ENCODE assay signal across 11 cellular contexts in the genomic region with DNA sequence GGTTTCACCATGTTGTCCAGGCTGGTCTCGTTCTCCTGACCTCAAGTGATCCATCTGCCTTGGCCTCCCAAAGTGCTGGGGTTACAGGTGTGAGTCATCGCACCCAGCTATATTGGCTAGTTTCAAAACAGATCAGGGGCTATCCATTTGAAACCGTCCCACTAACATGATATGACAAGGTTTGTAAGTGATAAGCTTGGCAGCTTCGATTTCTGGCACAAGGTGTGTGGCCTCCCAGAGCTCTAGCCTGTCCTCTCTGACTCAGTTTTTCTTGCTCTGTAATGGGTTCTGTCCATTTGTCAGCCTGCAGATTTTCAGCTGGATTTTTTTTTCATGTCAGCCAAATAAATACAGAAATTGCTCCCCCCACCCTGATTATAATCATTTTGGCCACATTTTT. TPM values are rescaled to one million over a fixed set of nuclear protein-coding genes. Genes with fewer than 3 reads are reported as not detected.
DNase-seq lines count a peak whose midpoint lies in the region; ATAC-seq, FAIRE-seq and TF ChIP-seq lines count a peak whose summit lies in the region.
"Had no signal": no experiment of that assay in that cellular context is flagged by ENCODE, and none has a peak within 500 bp of the region (broad histone marks: within the 10 kb centered on the region; RNA-seq: fewer than 3 reads in every experiment).

No MANE protein-coding gene starts in this region.

- no peak overlapping the region for H3K27ac ChIP-seq in GM23338 (ENCODE audit: low read depth)
- H3K27ac ChIP-seq: HL-60 had no signal

- H3K27me3 Mint-ChIP-seq in activated CD8-positive, alpha-beta T cell treated with anti-CD3 and anti-CD28 coated beads, Interleukin-2, amount 10 ng/mL, durations not matched to agents 7 days and 5 days (ENCODE audit: low read depth), result no peaks in the 10 kb centered on the region
- H3K27me3 Mint-ChIP-seq in GM23338 (ENCODE audit: insufficient read depth, low read depth, poor library complexity) (no peaks in the 10 kb centered on the region), nephron progenitor cell (ENCODE audit: low read depth, poor library complexity) (peaks cover 32% of the 10 kb centered on the region)
- H3K27me3 Mint-ChIP-seq: stimulated activated naive B cell treated with anti-CD40 and anti-IgM and Interleukin-4, amounts not matched to agents 10 μg/mL and 1 μg/mL and 100 μg/mL, for 72 hours had no signal

- H3K36me3 Mint-ChIP-seq in activated CD8-positive, alpha-beta T cell treated with anti-CD3 and anti-CD28 coated beads, Interleukin-2, amount 10 ng/mL, durations not matched to agents 7 days and 5 days (ENCODE audit: low read depth), result no peaks in the 10 kb centered on the region
- no peaks in the 10 kb centered on the region for H3K36me3 Mint-ChIP-seq in GM23338 (ENCODE audit: low read depth)
- H3K36me3 Mint-ChIP-seq in nephron progenitor cell (ENCODE audit: low read depth), result no peaks in the 10 kb centered on the region
- H3K36me3 Mint-ChIP-seq: stimulated activated naive B cell treated with anti-CD40 and anti-IgM and Interleukin-4, amounts not matched to agents 10 μg/mL and 1 μg/mL and 100 μg/mL, for 72 hours had no signal

- peak; percentile 65 for ATAC-seq in HG03060 (IDR thresholded peaks at IDR 0.05; ENCODE audit: low read depth, unreplicated experiment)
- no peak for ATAC-seq in activated CD8-positive, alpha-beta T cell treated with anti-CD3 and anti-CD28 coated beads, Interleukin-2, amount 10 ng/mL, durations not matched to agents 7 days and 5 days
- ATAC-seq in GM23338, result no peak

- DNase-seq in GM12892 (ENCODE audit: insufficient read length) (no peak), GM19239 (ENCODE audit: insufficient read length, low spot score) (no peak), GM23338 (ENCODE audit: low spot score) (no peak), cortex of kidney (lab: John Stamatoyannopoulos, UW) (no peak), nephron progenitor cell (no peak), medulla oblongata (ENCODE audit: extremely low spot score) (no peak)
- DNase-seq in activated CD8-positive, alpha-beta T cell treated with anti-CD3 and anti-CD28 coated beads, Interleukin-2, amount 10 ng/mL, durations not matched to agents 7 days and 5 days, result no peak
- DNase-seq: stimulated activated naive B cell treated with anti-CD40 and anti-IgM and Interleukin-4, amounts not matched to agents 10 μg/mL and 1 μg/mL and 100 μg/mL, for 72 hours had no signal

- no peaks in the 10 kb centered on the region for H3K9me3 Mint-ChIP-seq in activated CD8-positive, alpha-beta T cell treated with anti-CD3 and anti-CD28 coated beads, Interleukin-2, amount 10 ng/mL, durations not matched to agents 7 days and 5 days (ENCODE audit: insufficient read depth)
- H3K9me3 Mint-ChIP-seq in GM23338, result no peaks in the 10 kb centered on the region
- H3K9me3 Mint-ChIP-seq in nephron progenitor cell, result peaks cover 4% of the 10 kb centered on the region

- H4K20me1 ChIP-seq in GM23338 (replicated peaks; ENCODE audit: insufficient read depth), result no peaks in the 10 kb centered on the region

- no peak overlapping the region for H3K4me3 Mint-ChIP-seq in activated CD8-positive, alpha-beta T cell treated with anti-CD3 and anti-CD28 coated beads, Interleukin-2, amount 10 ng/mL, durations not matched to agents 7 days and 5 days
- H3K4me3 Mint-ChIP-seq in GM23338, result no peak overlapping the region
- H3K4me3 Mint-ChIP-seq in nephron progenitor cell, result no peak overlapping the region
- H3K4me3 Mint-ChIP-seq: stimulated activated naive B cell treated with anti-CD40 and anti-IgM and Interleukin-4, amounts not matched to agents 10 μg/mL and 1 μg/mL and 100 μg/mL, for 72 hours had no signal

- H3K27me3 ChIP-seq in GM23338 (ENCODE audit: insufficient read depth), result no peaks in the 10 kb centered on the region

- H3K4me1 Mint-ChIP-seq in activated CD8-positive, alpha-beta T cell treated with anti-CD3 and anti-CD28 coated beads, Interleukin-2, amount 10 ng/mL, durations not matched to agents 7 days and 5 days (ENCODE audit: low read depth), result peaks cover 29% of the 10 kb centered on the region
- H3K4me1 Mint-ChIP-seq in GM23338 (peaks cover 8% of the 10 kb centered on the region), nephron progenitor cell (no peaks in the 10 kb centered on the region)

- H3K79me2 ChIP-seq in GM23338 (replicated peaks; ENCODE audit: insufficient read depth), result no peaks in the 10 kb centered on the region

- POLR2A ChIA-PET in activated CD8-positive, alpha-beta T cell treated with anti-CD3 and anti-CD28 coated beads, Interleukin-2, amount 10 ng/mL, durations not matched to agents 7 days and 5 days (lab: Charles Lee), result interaction anchor here (0.6 to 1.8 kb wide), 4 partner anchors 31 to 97 kb away, joined by 4 to 6 read pairs (median 4); partner anchors contain the start of gene CNEP1R1

- CTCF ChIA-PET in activated CD8-positive, alpha-beta T cell treated with anti-CD3 and anti-CD28 coated beads, Interleukin-2, amount 10 ng/mL, durations not matched to agents 7 days and 5 days (lab: Charles Lee), result interaction anchor here (1.0 to 4.1 kb wide), 9 partner anchors 8 to 685 kb away, joined by 4 to 26 read pairs (median 6); partner anchors contain the start of gene CNEP1R1

- H3K4me1 ChIP-seq in GM23338 (ENCODE audit: insufficient read depth), result peaks cover 8% of the 10 kb centered on the region; the same call in 1 of the 2 replicates

- H3K9me2 ChIP-seq in GM23338 (ENCODE audit: insufficient read depth), result no peaks in the 10 kb centered on the region

- H3K4me3 ChIP-seq in GM23338, result no peak overlapping the region

- H3K27ac Mint-ChIP-seq in activated CD8-positive, alpha-beta T cell treated with anti-CD3 and anti-CD28 coated beads, Interleukin-2, amount 10 ng/mL, durations not matched to agents 7 days and 5 days, result peak overlapping the region; percentile 12
- H3K27ac Mint-ChIP-seq in GM23338 (no peak overlapping the region), nephron progenitor cell (no peak overlapping the region)

- no peaks in the 10 kb centered on the region for H3K36me3 ChIP-seq in GM23338 (ENCODE audit: insufficient read depth)

- no peak for TF ChIP-seq POLR2A in GM12892 (IDR thresholded peaks at IDR 0.05; ENCODE audit: low read depth, low read length)

- H3K4me2 ChIP-seq in GM23338, result no peak overlapping the region

- peak; percentile 90 for FAIRE-seq in GM12892 (lab: Jason Lieb, UNC)
- peak; percentile 89 for FAIRE-seq in GM19239 (lab: Jason Lieb, UNC)
- FAIRE-seq: RCC 7860 had no signal

- TF ChIP-seq CTCF in GM23338 (conservative IDR thresholded peaks at IDR 0.05; ENCODE audit: low read depth in 2 of 2) (no peak), nephron progenitor cell (IDR thresholded peaks at IDR 0.05) (no peak)

- H2AFZ ChIP-seq in GM23338, result no peak overlapping the region

- no peaks in the 10 kb centered on the region for H3F3A ChIP-seq in GM23338 (replicated peaks; ENCODE audit: low read depth)

TF ChIP-seq in GM23338, 12 proteins besides CTCF, POLR2A, EP300 and RAD21:
- TF ChIP-seq ZNF114 (CRISPR knock-in tag; IDR thresholded peaks at IDR 0.05) (no peak), EZH2phosphoT487 (IDR thresholded peaks at IDR 0.05; ENCODE audit: unreplicated experiment) (no peak)
TF ChIP-seq in GM23338: peak in this region for 0.

RNA-seq across cellular contexts. Expression of gene TENT4B, which starts 31.8 kb away (rescaled TPM):
- polyA plus RNA-seq in GM12892 (2012; ENCODE audit: missing spikeins), result 11.1 TPM
- 10 to 100 TPM; 17.3 to 18.0 TPM for total RNA-seq in activated CD8-positive, alpha-beta T cell treated with anti-CD3 and anti-CD28 coated beads, Interleukin-2, amount 10 ng/mL, durations not matched to agents 7 days and 5 days
- 18.3 and 21.3 TPM in 2 replicates for total RNA-seq in GM23338 (2014; rRNA removed; shearing (Covaris generic))
- polyA plus RNA-seq in GM23338 (2016; fragmentation: Nextera tagmentation; extraction: Ambion mirVana), result 16.7 and 17.6 TPM in 2 replicates

RNA-seq across cellular contexts. Expression of gene HEATR3, which starts 55.5 kb away (rescaled TPM):
- polyA plus RNA-seq in GM12892 (2012; ENCODE audit: missing spikeins), result 11.5 TPM
- 10 to 100 TPM; 29.7 to 31.7 TPM for total RNA-seq in activated CD8-positive, alpha-beta T cell treated with anti-CD3 and anti-CD28 coated beads, Interleukin-2, amount 10 ng/mL, durations not matched to agents 7 days and 5 days
- 29.9 and 35.0 TPM in 2 replicates for total RNA-seq in GM23338 (2014; rRNA removed; shearing (Covaris generic))
- 7.5 and 8.0 TPM in 2 replicates for polyA plus RNA-seq in GM23338 (2016; fragmentation: Nextera tagmentation; extraction: Ambion mirVana)
